ENCODE assay signal across 8 cellular contexts in genomic region chr9:129496187-129497063, GRCh38.
DNase-seq lines count a peak whose midpoint lies in the region; ATAC-seq and TF ChIP-seq lines count a peak whose summit lies in the region.

No MANE protein-coding gene starts in this region.

- no peaks in the 10 kb centered on the region for H4K20me1 ChIP-seq in hepatocyte (ENCODE audit: insufficient read depth, poor library complexity, severe bottlenecking)

- no peak overlapping the region for H2AFZ ChIP-seq in hepatocyte

- no peaks in the 10 kb centered on the region for H3K9me2 ChIP-seq in hepatocyte (replicated peaks; ENCODE audit: insufficient read depth)

- 2% methylated on average over 49 of the region's 57 CpGs for WGBS in hepatocyte (ENCODE audit: low lambda C conversion rate, missing lambda C conversion rate)

- H3K27me3 ChIP-seq in hepatocyte (no peaks in the 10 kb centered on the region), upper lobe of right lung (no peaks in the 10 kb centered on the region)

- intact Hi-C loops in upper lobe of right lung (cut with DNase I), result loop anchor here (10.0 kb wide), 1 partner anchor 312 kb away; no protein-coding TSS in a partner anchor

- DNase-seq in EL, result peak; percentile 96
- peak; percentile 93 for DNase-seq in NCI-H1092 treated with DMSO at 0.1 percent for 48 hours (lab: John Stamatoyannopoulos, UW)
- DNase-seq in T1000 (lab: John Stamatoyannopoulos, UW), result peak; percentile 74
- DNase-seq in astrocyte of the hippocampus (ENCODE audit: low read depth, low spot score), result peak; percentile 98
- DNase-seq in hepatocyte (ENCODE audit: low spot score), result peak; percentile 98
- peak; percentile 73 for DNase-seq in pulmonary artery endothelial cell (ENCODE audit: low read depth, low spot score)
- DNase-seq in upper lobe of right lung, result peak; percentile 97

- peak overlapping the region; percentile 95 for H3K4me2 ChIP-seq in hepatocyte

- no peak for TF ChIP-seq CTCF in hepatocyte (IDR thresholded peaks at IDR 0.05; ENCODE audit: poor library complexity)
- TF ChIP-seq CTCF in upper lobe of right lung (IDR thresholded peaks at IDR 0.05), result no peak

- peak; percentile 75 for ATAC-seq in upper lobe of right lung
- ATAC-seq in GM21737 (IDR thresholded peaks at IDR 0.05; ENCODE audit: unreplicated experiment), result no peak

- H3K79me2 ChIP-seq in hepatocyte, result peaks cover 20% of the 10 kb centered on the region

- H3K36me3 ChIP-seq in hepatocyte (replicated peaks; ENCODE audit: insufficient read depth, low read depth), result no peaks in the 10 kb centered on the region
- peaks cover 15% of the 10 kb centered on the region for H3K36me3 ChIP-seq in upper lobe of right lung

- H3K9me3 ChIP-seq in hepatocyte (ENCODE audit: low read depth), result no peaks in the 10 kb centered on the region
- H3K9me3 ChIP-seq in upper lobe of right lung, result no peaks in the 10 kb centered on the region

- H3K4me1 ChIP-seq in hepatocyte (ENCODE audit: insufficient read depth) (peaks cover 78% of the 10 kb centered on the region), upper lobe of right lung (peaks cover 43% of the 10 kb centered on the region)

- peak overlapping the region; percentile 8 for H3K4me3 ChIP-seq in hepatocyte
- peak overlapping the region; percentile 71 for H3K4me3 ChIP-seq in upper lobe of right lung

- peak overlapping the region; percentile 94 for H3K27ac ChIP-seq in hepatocyte
- H3K27ac ChIP-seq in upper lobe of right lung, result peak overlapping the region; percentile 91
